In the genomic region with DNA sequence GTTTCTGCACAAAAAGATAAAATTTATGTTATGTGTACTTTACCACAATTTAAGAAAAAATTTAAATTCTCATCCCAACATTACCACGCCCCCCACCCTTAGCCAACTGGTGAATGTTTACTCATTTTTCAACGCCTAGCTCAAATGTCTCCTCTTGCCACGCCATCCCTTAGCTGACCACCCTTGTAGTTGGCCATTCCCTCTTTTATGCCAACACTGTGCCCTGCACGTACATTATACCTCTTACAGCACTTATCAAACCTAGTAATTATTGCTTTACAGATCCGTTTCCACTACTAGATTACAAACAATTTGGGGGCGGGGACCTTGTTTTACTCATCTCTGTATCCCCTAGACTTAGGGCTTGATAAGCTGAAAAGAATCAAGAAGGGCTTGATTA, we compare ENCODE assay signal across 8 cellular contexts. TPM values are rescaled to one million over a fixed set of nuclear protein-coding genes. Genes with fewer than 3 reads are reported as not detected.
DNase-seq lines count a peak whose midpoint lies in the region; ATAC-seq and TF ChIP-seq lines count a peak whose summit lies in the region.

No MANE protein-coding gene starts in this region.

- peak overlapping the region; percentile 77 for H3K9ac ChIP-seq in SU-DHL-6 (ENCODE audit: low read length)

- H3F3A ChIP-seq in SU-DHL-6 (ENCODE audit: insufficient read depth) = no peaks in the 10 kb centered on the region

- peak overlapping the region; percentile 85 for H2AFZ ChIP-seq in SU-DHL-6 (ENCODE audit: low read depth, low read length, severe bottlenecking)

- TF ChIP-seq CTCF in SU-DHL-6 (IDR thresholded peaks at IDR 0.05; ENCODE audit: insufficient read depth, low read length, poor library complexity, severe bottlenecking) = no peak
- no peak for TF ChIP-seq CTCF in fibroblast of pulmonary artery (IDR thresholded peaks at IDR 0.05; ENCODE audit: low read length, missing control alignments)

- peaks cover 0 to 4% of the 10 kb centered on the region in 2 donors for H3K36me3 Mint-ChIP-seq in activated T-cell treated with anti-CD3 and anti-CD28 coated beads, Interleukin-2, amount 50 U/mL, for 72 hours (ENCODE audit: insufficient read depth in 2 of 2)
- H3K36me3 Mint-ChIP-seq in stimulated activated effector memory CD8-positive, alpha-beta T cell treated with anti-CD3 and anti-CD28 coated beads, Interleukin-12 subunit alpha, Interleukin-12 subunit beta, amount 100 ng/mL, for 72 hours = peaks cover 6% of the 10 kb centered on the region

- peaks cover 39% of the 10 kb centered on the region for H3K79me2 ChIP-seq in SU-DHL-6 (ENCODE audit: insufficient read depth, low read length)

- H3K9me2 ChIP-seq in SU-DHL-6 (replicated peaks; ENCODE audit: insufficient read depth, low read length) = no peaks in the 10 kb centered on the region

- H3K27ac ChIP-seq in SU-DHL-6 (ENCODE audit: low read depth, low read length) = no peak overlapping the region

- H3K9me3 Mint-ChIP-seq in activated T-cell treated with anti-CD3 and anti-CD28 coated beads, Interleukin-2, amount 50 U/mL, for 72 hours = no peaks in the 10 kb centered on the region
- no peaks in the 10 kb centered on the region for H3K9me3 Mint-ChIP-seq in stimulated activated effector memory CD8-positive, alpha-beta T cell treated with anti-CD3 and anti-CD28 coated beads, Interleukin-12 subunit alpha, Interleukin-12 subunit beta, amount 100 ng/mL, for 72 hours

- H4K20me1 ChIP-seq in SU-DHL-6 (ENCODE audit: low read depth, low read length) = no peaks in the 10 kb centered on the region

- no peak for ATAC-seq in activated T-cell treated with anti-CD3 and anti-CD28 coated beads, Interleukin-2, amount 50 U/mL, for 72 hours (replicated peaks in 1 of 2)
- ATAC-seq in stimulated activated effector memory CD8-positive, alpha-beta T cell treated with anti-CD3 and anti-CD28 coated beads, Interleukin-12 subunit alpha, Interleukin-12 subunit beta, amount 100 ng/mL, for 72 hours = no peak

- H3K27me3 Mint-ChIP-seq in activated T-cell treated with anti-CD3 and anti-CD28 coated beads, Interleukin-2, amount 50 U/mL, for 72 hours (ENCODE audit: low read depth) = peaks cover 10% of the 10 kb centered on the region

- H3K36me3 ChIP-seq in SU-DHL-6 (ENCODE audit: low read length) = no peaks in the 10 kb centered on the region

- H3K27ac Mint-ChIP-seq in activated T-cell treated with anti-CD3 and anti-CD28 coated beads, Interleukin-2, amount 50 U/mL, for 72 hours = peak overlapping the region; percentile 79
- H3K27ac Mint-ChIP-seq in stimulated activated effector memory CD8-positive, alpha-beta T cell treated with anti-CD3 and anti-CD28 coated beads, Interleukin-12 subunit alpha, Interleukin-12 subunit beta, amount 100 ng/mL, for 72 hours = no peak overlapping the region

- DNase-seq in activated T-cell treated with anti-CD3 and anti-CD28 coated beads, Interleukin-2, amount 50 U/mL, for 72 hours = no peak
- no peak for DNase-seq in activated T-cell treated with anti-CD3 and anti-CD28 coated beads, Interleukin-2, amount 50 U/mL, for 1 hour
- DNase-seq in fibroblast of pulmonary artery (ENCODE audit: low read depth) = no peak
- DNase-seq in stimulated activated effector memory CD8-positive, alpha-beta T cell treated with anti-CD3 and anti-CD28 coated beads, Interleukin-12 subunit alpha, Interleukin-12 subunit beta, amount 100 ng/mL, for 72 hours (ENCODE audit: low spot score in 2 of 2) = no peak
- DNase-seq in activated gamma-delta T cell (lab: John Stamatoyannopoulos, UW) = no peak
- DNase-seq in occipital lobe (lab: John Stamatoyannopoulos, UW) = no peak
- DNase-seq in dermis blood vessel endothelial cell = no peak

- peak overlapping the region; percentile 87 for H3K4me3 Mint-ChIP-seq in activated T-cell treated with anti-CD3 and anti-CD28 coated beads, Interleukin-2, amount 50 U/mL, for 72 hours
- H3K4me3 Mint-ChIP-seq in stimulated activated effector memory CD8-positive, alpha-beta T cell treated with anti-CD3 and anti-CD28 coated beads, Interleukin-12 subunit alpha, Interleukin-12 subunit beta, amount 100 ng/mL, for 72 hours = peak overlapping the region; percentile 71

- H3K4me1 Mint-ChIP-seq in activated T-cell treated with anti-CD3 and anti-CD28 coated beads, Interleukin-2, amount 50 U/mL, for 72 hours (ENCODE audit: low read depth) = peaks cover 18% of the 10 kb centered on the region
- peaks cover 6% of the 10 kb centered on the region for H3K4me1 Mint-ChIP-seq in stimulated activated effector memory CD8-positive, alpha-beta T cell treated with anti-CD3 and anti-CD28 coated beads, Interleukin-12 subunit alpha, Interleukin-12 subunit beta, amount 100 ng/mL, for 72 hours

- H3K4me3 ChIP-seq in SU-DHL-6 (ENCODE audit: insufficient read depth, low read length, poor library complexity, severe bottlenecking) (peak overlapping the region; percentile 77), fibroblast of pulmonary artery (replicated peaks; ENCODE audit: low read depth, low read length) (peak overlapping the region; percentile 51)

- H3K27me3 ChIP-seq in SU-DHL-6 (ENCODE audit: low read length) = no peaks in the 10 kb centered on the region

- H3K9me3 ChIP-seq in SU-DHL-6 (ENCODE audit: insufficient read depth, low read length) = no peaks in the 10 kb centered on the region

- peak overlapping the region; percentile 83 for H3K4me2 ChIP-seq in SU-DHL-6 (ENCODE audit: low read depth, low read length, poor library complexity, severe bottlenecking)

RNA-seq across cellular contexts. Expression of gene ERCC6L, which starts 0.6 kb away (rescaled TPM):
- 1 to 10 TPM; 5.4 to 6.5 TPM for total RNA-seq in activated T-cell treated with anti-CD3 and anti-CD28 coated beads, Interleukin-2, amount 50 U/mL, for 72 hours
- total RNA-seq in occipital lobe (0.62 TPM), dermis blood vessel endothelial cell (2.4 and 9.4 TPM in 2 replicates)

RNA-seq across cellular contexts. Expression of gene RPS4X, which starts 38.9 kb away (rescaled TPM):
- 1,000 to 10,000 TPM; 1,394 to 2,332 TPM for total RNA-seq in activated T-cell treated with anti-CD3 and anti-CD28 coated beads, Interleukin-2, amount 50 U/mL, for 72 hours
- total RNA-seq in occipital lobe (1,323 TPM), dermis blood vessel endothelial cell (639 and 1,493 TPM in 2 replicates)

RNA-seq across cellular contexts. Expression of gene PIN4, which starts 56.6 kb away (rescaled TPM):
- total RNA-seq in activated T-cell treated with anti-CD3 and anti-CD28 coated beads, Interleukin-2, amount 50 U/mL, for 72 hours = 1 to 10 TPM; 4.7 to 6.2 TPM
- total RNA-seq in occipital lobe (13.7 TPM), dermis blood vessel endothelial cell (9.3 and 12.4 TPM in 2 replicates)
